In genomic region chr7:30471205-30471604, GRCh38 we compare ENCODE assay signal across 10 cellular contexts. TPM values are rescaled to one million over a fixed set of nuclear protein-coding genes. Genes with fewer than 3 reads are reported as not detected.
DNase-seq lines count a peak whose midpoint lies in the region; ATAC-seq, FAIRE-seq and TF ChIP-seq lines count a peak whose summit lies in the region.
"Had no signal": no experiment of that assay in that cellular context is flagged by ENCODE, and none has a peak within 500 bp of the region (broad histone marks: within the 10 kb centered on the region; RNA-seq: fewer than 3 reads in every experiment).

No MANE protein-coding gene starts in this region.

- H4K5ac ChIP-seq in H1 (ENCODE audit: insufficient read length, low read depth, low read length), result no peak overlapping the region

- no peak for DNase-seq in activated naive CD8-positive, alpha-beta T cell treated with anti-CD3 and anti-CD28 coated beads for 36 hours
- DNase-seq in H1 (ENCODE audit: low read depth in 1 of 2, low spot score in 2 of 2) (no peak), nephron progenitor cell (no peak), uterus (peak; percentile 47 to 69), OCI-M2 (lab: John Stamatoyannopoulos, UW; ENCODE audit: unreplicated experiment) (no peak)
- DNase-seq: AML-193, NCI-H1694 treated with DMSO at 0.1 percent for 48 hours had no signal

- no peak overlapping the region for H2BK12ac ChIP-seq in H1 (ENCODE audit: low read depth, low read length)

- H2BK5ac ChIP-seq in H1 (ENCODE audit: low read depth, low read length), result no peak overlapping the region

- CTCF ChIA-PET in H1 (lab: Charles Lee; ENCODE audit: partially characterized antibody), result interaction anchor here (1.0 to 2.8 kb wide), 3 partner anchors 11 to 37 kb away, joined by 3 to 17 read pairs (median 6); no protein-coding TSS in a partner anchor

- H3K4me2 ChIP-seq in H1 (ENCODE audit: insufficient read depth in 1 of 2, low read depth in 2 of 2, low read length in 2 of 2), result no peak overlapping the region

- H3K4me1 ChIP-seq in H1 (replicated peaks in 1 of 4; ENCODE audit: control insufficient read depth in 3 of 4, insufficient read depth in 4 of 4, low read length in 3 of 4), result peaks cover 3 to 14% (median 5%) of the 10 kb centered on the region in 4 experiments; a peak in 5 of 7 replicates
- peaks cover 13 to 42% of the 10 kb centered on the region in 2 donors for H3K4me1 ChIP-seq in uterus

- TF ChIP-seq EP300 in H1 (IDR thresholded peaks at IDR 0.05; ENCODE audit: borderline replicate concordance in 1 of 2, low read depth in 2 of 2, low read length in 2 of 2), result no peak

- TF ChIP-seq POLR2A in H1 (IDR thresholded peaks at IDR 0.05; ENCODE audit: control extremely low read depth in 1 of 2, low read depth in 2 of 2, low read length in 2 of 2), result no peak
- TF ChIP-seq POLR2A in uterus (IDR thresholded peaks at IDR 0.05), result no peak

- H3K79me1 ChIP-seq in H1 (ENCODE audit: low read depth, low read length), result no peaks in the 10 kb centered on the region; the same call in 1 of the 2 replicates

- H3K23ac ChIP-seq in H1 (ENCODE audit: insufficient read length), result no peak overlapping the region

- H3K27me3 ChIP-seq in H1 (replicated peaks in 1 of 4; ENCODE audit: control insufficient read depth in 3 of 4, extremely low read depth in 1 of 4, insufficient read depth in 3 of 4, low read length in 3 of 4), result no peaks in the 10 kb centered on the region
- no peaks in the 10 kb centered on the region for H3K27me3 ChIP-seq in uterus

- no peak overlapping the region for H3K4ac ChIP-seq in H1 (replicated peaks; ENCODE audit: insufficient read length, low read depth, low read length)

- no peak overlapping the region for H4K8ac ChIP-seq in H1 (ENCODE audit: extremely low read depth, insufficient read depth, low read length)

- no peaks in the 10 kb centered on the region for H3K9me3 Mint-ChIP-seq in activated naive CD8-positive, alpha-beta T cell (ENCODE audit: low read depth)
- no peaks in the 10 kb centered on the region for H3K9me3 Mint-ChIP-seq in activated naive CD8-positive, alpha-beta T cell treated with anti-CD3 and anti-CD28 coated beads for 36 hours
- H3K9me3 Mint-ChIP-seq in nephron progenitor cell, result no peaks in the 10 kb centered on the region

- no peak overlapping the region for H2BK20ac ChIP-seq in H1 (ENCODE audit: low read length)

- H2AK5ac ChIP-seq in H1 (ENCODE audit: low read depth, low read length), result no peak overlapping the region

- H4K91ac ChIP-seq in H1 (replicated peaks; ENCODE audit: insufficient read length, low read length), result no peak overlapping the region

- H3K56ac ChIP-seq in H1 (replicated peaks; ENCODE audit: insufficient read length, low read depth, low read length), result no peak overlapping the region

- WGBS in H1 (ENCODE audit: extremely low coverage in 1 of 2, insufficient coverage in 1 of 2, insufficient read length in 1 of 2, insufficient replicate concordance in 2 of 2, low coverage in 1 of 2, low lambda C conversion rate in 2 of 2, missing lambda C conversion rate in 1 of 2), 2 experiments, result 84% methylated on average over 2 of the region's 2 CpGs; no CpG with 5 or more reads in 1 of the 2 experiments

- H3K27me3 Mint-ChIP-seq in activated naive CD8-positive, alpha-beta T cell, result no peaks in the 10 kb centered on the region
- no peaks in the 10 kb centered on the region for H3K27me3 Mint-ChIP-seq in activated naive CD8-positive, alpha-beta T cell treated with anti-CD3 and anti-CD28 coated beads for 36 hours
- H3K27me3 Mint-ChIP-seq in nephron progenitor cell (ENCODE audit: low read depth, poor library complexity), result peaks cover 3% of the 10 kb centered on the region

- no peak overlapping the region for H3K9ac ChIP-seq in H1 (replicated peaks in 1 of 4; ENCODE audit: extremely low read depth in 1 of 4, low read depth in 3 of 4, low read length in 3 of 4)

- H4K20me1 ChIP-seq in H1 (replicated peaks in 1 of 2; ENCODE audit: control insufficient read depth in 1 of 2, insufficient read depth in 2 of 2, low read length in 2 of 2), result no peaks in the 10 kb centered on the region

- peak overlapping the region; percentile 89; the same call in 1 of the 2 replicates for H2BK15ac ChIP-seq in H1 (ENCODE audit: low read length)

- no peaks in the 10 kb centered on the region for H3K23me2 ChIP-seq in H1 (ENCODE audit: low read depth, low read length)

- peak overlapping the region; percentile 5 for H3K27ac Mint-ChIP-seq in activated naive CD8-positive, alpha-beta T cell
- H3K27ac Mint-ChIP-seq in activated naive CD8-positive, alpha-beta T cell treated with anti-CD3 and anti-CD28 coated beads for 36 hours, result no peak overlapping the region
- H3K27ac Mint-ChIP-seq in nephron progenitor cell, result peak overlapping the region; percentile 92

- H2AFZ ChIP-seq in H1 (ENCODE audit: low read length), result no peak overlapping the region

- TF ChIP-seq RAD21 in H1 (IDR thresholded peaks at IDR 0.05 in 1 of 2, conservative IDR thresholded peaks at IDR 0.05 in 1 of 2; ENCODE audit: low read depth in 2 of 2, low read length in 2 of 2), result no peak

- H3K4me3 ChIP-seq in H1 (ENCODE audit: extremely low read depth in 1 of 4, insufficient read depth in 2 of 4, low read depth in 3 of 4, low read length in 4 of 4) (no peak overlapping the region), uterus (no peak overlapping the region)

- FAIRE-seq in H1 (lab: Jason Lieb, UNC), result no peak

- H3K14ac ChIP-seq in H1 (ENCODE audit: insufficient read length), result no peak overlapping the region

- peaks cover 3% of the 10 kb centered on the region for H3K36me3 Mint-ChIP-seq in activated naive CD8-positive, alpha-beta T cell
- peaks cover 19% of the 10 kb centered on the region for H3K36me3 Mint-ChIP-seq in activated naive CD8-positive, alpha-beta T cell treated with anti-CD3 and anti-CD28 coated beads for 36 hours
- no peaks in the 10 kb centered on the region for H3K36me3 Mint-ChIP-seq in nephron progenitor cell (ENCODE audit: low read depth)

- peaks cover 85% of the 10 kb centered on the region for H3K4me1 Mint-ChIP-seq in activated naive CD8-positive, alpha-beta T cell (ENCODE audit: low read depth)
- H3K4me1 Mint-ChIP-seq in activated naive CD8-positive, alpha-beta T cell treated with anti-CD3 and anti-CD28 coated beads for 36 hours, result peaks cover 69% of the 10 kb centered on the region
- H3K4me1 Mint-ChIP-seq in nephron progenitor cell, result peaks cover 49% of the 10 kb centered on the region

- no peak for TF ChIP-seq CTCF in H1 (IDR thresholded peaks at IDR 0.05; ENCODE audit: control extremely low read depth in 1 of 3, insufficient read depth in 1 of 3, low read depth in 1 of 3, low read length in 3 of 3)
- no peak for TF ChIP-seq CTCF in nephron progenitor cell (IDR thresholded peaks at IDR 0.05)
- no peak for TF ChIP-seq CTCF in uterus (IDR thresholded peaks at IDR 0.05)

- no peak overlapping the region for H3K4me3 Mint-ChIP-seq in activated naive CD8-positive, alpha-beta T cell
- H3K4me3 Mint-ChIP-seq in activated naive CD8-positive, alpha-beta T cell treated with anti-CD3 and anti-CD28 coated beads for 36 hours, result no peak overlapping the region
- no peak overlapping the region for H3K4me3 Mint-ChIP-seq in nephron progenitor cell

- H3K27ac ChIP-seq in H1 (ENCODE audit: low read depth, low read length), result no peak overlapping the region
- H3K27ac ChIP-seq in uterus, result peak overlapping the region; percentile 85 to 90

- no peak overlapping the region for H3K18ac ChIP-seq in H1 (ENCODE audit: extremely low read depth, low read length)

- no peaks in the 10 kb centered on the region for H3K9me3 ChIP-seq in H1 (ENCODE audit: insufficient read depth in 2 of 2, low read depth in 1 of 2, low read length in 1 of 2)
- no peaks in the 10 kb centered on the region for H3K9me3 ChIP-seq in uterus

- intact Hi-C loops in uterus (cut with DNase I; ENCODE audit: low total_unique reads), result no loop called here

- H3K36me3 ChIP-seq in H1 (ENCODE audit: control insufficient read depth in 2 of 4, insufficient read depth in 4 of 4, low read length in 3 of 4), result no peaks in the 10 kb centered on the region
- no peaks in the 10 kb centered on the region for H3K36me3 ChIP-seq in uterus

- no peak for ATAC-seq in GM19035 (IDR thresholded peaks at IDR 0.05; ENCODE audit: unreplicated experiment)
- no peak for ATAC-seq in HG03442 (IDR thresholded peaks at IDR 0.05; ENCODE audit: unreplicated experiment)

- H2BK120ac ChIP-seq in H1 (replicated peaks; ENCODE audit: low read depth, low read length), result no peak overlapping the region

- POLR2A ChIA-PET in H1 (lab: Charles Lee; ENCODE audit: partially characterized antibody), result interaction anchor here (1.2 kb wide), 1 partner anchor 21 kb away, joined by 4 read pairs; no protein-coding TSS in a partner anchor

- H3K79me2 ChIP-seq in H1 (ENCODE audit: control insufficient read depth in 1 of 2, insufficient read depth in 2 of 2, low read length in 2 of 2), result no peaks in the 10 kb centered on the region

TF ChIP-seq in H1, 55 proteins besides CTCF, POLR2A, EP300 and RAD21:
- no peak for TF ChIP-seq YY1 (IDR thresholded peaks at IDR 0.05; ENCODE audit: low read depth, low read length)
- no peak for TF ChIP-seq SIRT6 (IDR thresholded peaks at IDR 0.05; ENCODE audit: low read length)
TF ChIP-seq in H1: peak in this region for 0.

RNA-seq across cellular contexts. Expression of gene NOD1, which starts 7.4 kb away (rescaled TPM):
- 10 to 100 TPM; 12.6 to 12.8 TPM for total RNA-seq in activated naive CD8-positive, alpha-beta T cell treated with anti-CD3 and anti-CD28 coated beads for 36 hours
- total RNA-seq in H1 (2021; fragmentation: NEBNext Ultra II Directional; extraction: Animal tissue kit (Norgen Biotek cat#: 25700)), result 6.0 and 6.5 TPM in 2 replicates
- polyA plus RNA-seq in H1 (2011; rRNA removed), result 3.8 and 4.1 TPM in 2 replicates
- polyA plus RNA-seq in H1 (2011; cell fraction: cytosol; rRNA removed), result 4.0 TPM
- polyA plus RNA-seq in H1 (2011; cell fraction: nucleus; rRNA removed), result 8.3 TPM
- 3.9 to 4.6 TPM (median 4.1 TPM) in 4 replicates for polyA plus RNA-seq in H1 (2012, experiment 1 of 2)
- polyA plus RNA-seq in H1 (2012, experiment 2 of 2), result 3.0 TPM
- 4.5 TPM for polyA plus RNA-seq in H1 (2013, experiment 1 of 2)
- polyA plus RNA-seq in H1 (2013, experiment 2 of 2), result 4.3 TPM
- 5.6 and 5.9 TPM in 2 replicates for polyA minus RNA-seq in H1 (2011; rRNA and poly(A)+ RNA removed)
- 4.0 TPM for polyA minus RNA-seq in H1 (2011; cell fraction: cytosol; rRNA and poly(A)+ RNA removed)
- 10.1 TPM for polyA minus RNA-seq in H1 (2011; cell fraction: nucleus; rRNA and poly(A)+ RNA removed)
- total RNA-seq in uterus, result 10 to 100 TPM in 3 of 4 donors, 1 to 10 TPM in 1; 9.2 to 22.1 (median 12.7) TPM

RNA-seq across cellular contexts. Expression of gene GGCT, which starts 33.4 kb away (rescaled TPM):
- 10 to 100 TPM; 91.4 to 93.3 TPM for total RNA-seq in activated naive CD8-positive, alpha-beta T cell treated with anti-CD3 and anti-CD28 coated beads for 36 hours
- total RNA-seq in H1 (2021; fragmentation: NEBNext Ultra II Directional; extraction: Animal tissue kit (Norgen Biotek cat#: 25700)), result 125 and 129 TPM in 2 replicates
- 47.7 and 50.0 TPM in 2 replicates for polyA plus RNA-seq in H1 (2011; rRNA removed)
- polyA plus RNA-seq in H1 (2011; cell fraction: cytosol; rRNA removed), result 85.5 TPM
- 60.8 TPM for polyA plus RNA-seq in H1 (2011; cell fraction: nucleus; rRNA removed)
- polyA plus RNA-seq in H1 (2012, experiment 1 of 2), result 88.5 to 127 TPM (median 90.7 TPM) in 4 replicates
- 39.1 TPM for polyA plus RNA-seq in H1 (2012, experiment 2 of 2)
- polyA plus RNA-seq in H1 (2013, experiment 1 of 2), result 84.7 TPM
- polyA plus RNA-seq in H1 (2013, experiment 2 of 2), result 87.8 TPM
- 12.2 and 13.2 TPM in 2 replicates for polyA minus RNA-seq in H1 (2011; rRNA and poly(A)+ RNA removed)
- 26.6 TPM for polyA minus RNA-seq in H1 (2011; cell fraction: cytosol; rRNA and poly(A)+ RNA removed)
- 21.5 TPM for polyA minus RNA-seq in H1 (2011; cell fraction: nucleus; rRNA and poly(A)+ RNA removed)
- total RNA-seq in uterus, result 10 to 100 TPM in 3 of 4 donors, 1 to 10 TPM in 1; 4.9 to 35.9 (median 21.3) TPM

Comparison
In these comparisons a context has a peak if more than half of its experiments do, and no peak if none do; other contexts are left out.
1. DNase-seq: peak in uterus (2 of 2); none in activated naive CD8-positive, alpha-beta T cell treated with anti-CD3 and anti-CD28 coated beads for 36 hours (single experiment), H1 (0 of 2), nephron progenitor cell (single experiment) and OCI-M2 (single experiment).